In the genomic region with DNA sequence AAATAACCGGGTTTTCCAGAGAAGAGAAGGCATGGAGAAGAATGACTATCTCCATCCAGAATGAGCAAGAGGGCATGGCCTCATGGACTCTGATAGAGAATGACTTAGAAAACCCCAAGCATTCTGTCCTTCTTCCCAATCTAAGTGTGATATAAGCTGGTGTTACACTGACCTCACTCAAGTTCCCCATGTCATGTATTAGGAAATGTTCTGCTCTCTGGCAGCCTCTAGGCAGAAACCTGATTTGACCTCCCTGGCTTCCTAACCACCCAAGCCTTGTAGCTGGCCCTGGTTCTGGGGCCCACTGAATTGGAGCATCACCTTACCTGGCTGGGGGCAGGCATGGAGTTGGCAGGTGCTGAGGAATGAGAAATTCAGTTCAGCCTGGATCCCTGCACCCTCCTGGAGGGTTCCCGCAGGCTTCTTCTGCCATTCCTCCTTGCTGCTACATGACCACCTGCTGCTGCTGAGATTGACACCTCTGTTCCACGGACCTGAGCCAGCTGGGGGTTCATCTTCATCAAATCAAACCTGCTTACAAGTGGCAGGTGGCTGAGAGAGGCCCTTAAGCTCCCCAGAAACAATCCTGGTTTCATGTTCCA, we compare ENCODE assay signal across 16 cellular contexts. TPM values are rescaled to one million over a fixed set of nuclear protein-coding genes. Genes with fewer than 3 reads are reported as not detected.
DNase-seq lines count a peak whose midpoint lies in the region; ATAC-seq and TF ChIP-seq lines count a peak whose summit lies in the region.
"Had no signal": no experiment of that assay in that cellular context is flagged by ENCODE, and none has a peak within 500 bp of the region (broad histone marks: within the 10 kb centered on the region; RNA-seq: fewer than 3 reads in every experiment).

No MANE protein-coding gene starts in this region.

- H3K4me3 Mint-ChIP-seq in endodermal cell (no peak overlapping the region), progenitor cell of endocrine pancreas (ENCODE audit: low read depth) (no peak overlapping the region), T-helper 17 cell (no peak overlapping the region)
- H3K4me3 Mint-ChIP-seq: CD4-positive, CD25-positive, alpha-beta regulatory T cell had no signal

- H3K9me3 Mint-ChIP-seq in endodermal cell = no peaks in the 10 kb centered on the region
- H3K9me3 Mint-ChIP-seq in progenitor cell of endocrine pancreas (ENCODE audit: low read depth) = peaks cover 8% of the 10 kb centered on the region

- 63 to 70% methylated on average over 1 to 3 of the region's 3 CpGs for WGBS in endodermal cell (ENCODE audit: insufficient coverage in 1 of 2, insufficient read length in 1 of 2), 2 experiments

- ATAC-seq in T-helper 17 cell = no peak

- H3K27me3 Mint-ChIP-seq in endodermal cell (ENCODE audit: insufficient read depth) = peaks cover 8% of the 10 kb centered on the region
- H3K27me3 Mint-ChIP-seq in progenitor cell of endocrine pancreas = no peaks in the 10 kb centered on the region
- H3K27me3 Mint-ChIP-seq in T-helper 17 cell = peaks cover 6% of the 10 kb centered on the region

- no peak for TF ChIP-seq CTCF in endodermal cell (conservative IDR thresholded peaks at IDR 0.05)
- no peak for TF ChIP-seq CTCF in progenitor cell of endocrine pancreas (IDR thresholded peaks at IDR 0.05; ENCODE audit: unreplicated experiment)

- H3K36me3 Mint-ChIP-seq in endodermal cell (ENCODE audit: low read depth) (no peaks in the 10 kb centered on the region), progenitor cell of endocrine pancreas (ENCODE audit: insufficient read depth) (no peaks in the 10 kb centered on the region), T-helper 17 cell (ENCODE audit: low read depth) (peaks cover 6% of the 10 kb centered on the region)
- H3K36me3 Mint-ChIP-seq: CD4-positive, CD25-positive, alpha-beta regulatory T cell had no signal

- no peak overlapping the region for H3K27ac ChIP-seq in endodermal cell (ENCODE audit: low read depth, low read length)

- H3K4me3 ChIP-seq in endodermal cell (ENCODE audit: low read length) = no peak overlapping the region
- H3K4me3 ChIP-seq: MG63 had no signal

- no peaks in the 10 kb centered on the region for H3K36me3 ChIP-seq in endodermal cell (ENCODE audit: control insufficient read depth, insufficient read depth, low read length)
- H3K36me3 ChIP-seq: MG63 had no signal

- no peak overlapping the region for H3K9ac ChIP-seq in endodermal cell (ENCODE audit: extremely low read depth, low read length, poor library complexity, severe bottlenecking)

- H3K4me1 Mint-ChIP-seq in endodermal cell = no peaks in the 10 kb centered on the region
- peaks cover 3% of the 10 kb centered on the region for H3K4me1 Mint-ChIP-seq in progenitor cell of endocrine pancreas (ENCODE audit: low read depth)
- H3K4me1 Mint-ChIP-seq in T-helper 17 cell = peaks cover 9% of the 10 kb centered on the region

- peak; percentile 46 for DNase-seq in SKM-1 treated with dmso at 0.1 percent for 144 hours (lab: John Stamatoyannopoulos, UW; ENCODE audit: unreplicated experiment)
- DNase-seq in SKM-1 (lab: John Stamatoyannopoulos, UW; ENCODE audit: unreplicated experiment) = no peak
- DNase-seq in MV-4-11 (lab: John Stamatoyannopoulos, UW) = peak; percentile 25
- peak; percentile 74 for DNase-seq in endodermal cell
- DNase-seq in progenitor cell of endocrine pancreas (ENCODE audit: low spot score, unreplicated experiment) = no peak
- no peak for DNase-seq in NCI-H1048 (lab: John Stamatoyannopoulos, UW)
- DNase-seq in kidney tubule cell (ENCODE audit: low spot score) = no peak
- DNase-seq in T-helper 17 cell = no peak
- DNase-seq: Caco-2; CD4-positive, CD25-positive, alpha-beta regulatory T cell; DMS153; MG63; NCI-H187 treated with DMSO at 0.1 percent for 48 hours; NCI-H510A treated with DMSO at 0.1 percent for 48 hours; SHP77 treated with DMSO at 0.1 percent for 48 hours had no signal

- no peaks in the 10 kb centered on the region for H3K27me3 ChIP-seq in endodermal cell (ENCODE audit: control insufficient read depth, insufficient read depth, low read length, poor library complexity, severe bottlenecking)
- H3K27me3 ChIP-seq: MG63 had no signal

- H3K9me3 ChIP-seq in endodermal cell (ENCODE audit: control insufficient read depth, low read length) (no peaks in the 10 kb centered on the region), T-helper 17 cell (ENCODE audit: control insufficient read depth, low read length, poor library complexity, severe bottlenecking) (no peaks in the 10 kb centered on the region)
- H3K9me3 ChIP-seq: Caco-2 had no signal

- H3K27ac Mint-ChIP-seq in endodermal cell = no peak overlapping the region
- H3K27ac Mint-ChIP-seq in progenitor cell of endocrine pancreas = peak overlapping the region; percentile 58
- H3K27ac Mint-ChIP-seq in T-helper 17 cell = no peak overlapping the region
- H3K27ac Mint-ChIP-seq: CD4-positive, CD25-positive, alpha-beta regulatory T cell had no signal

- H3K4me1 ChIP-seq in endodermal cell (ENCODE audit: control insufficient read depth, insufficient read depth, low read length) = no peaks in the 10 kb centered on the region
- H3K4me1 ChIP-seq: Caco-2 had no signal

RNA-seq across cellular contexts. Expression of gene SIGLEC15, which starts 5.2 kb away (rescaled TPM):
- not detected for total RNA-seq in endodermal cell
- polyA plus RNA-seq in endodermal cell (2013, experiment 1 of 2) = not detected
- not detected for polyA plus RNA-seq in endodermal cell (2013, experiment 2 of 2)
- not detected in 2 replicates for total RNA-seq in progenitor cell of endocrine pancreas
- not detected for total RNA-seq in T-helper 17 cell
- total RNA-seq: Caco-2; CD4-positive, CD25-positive, alpha-beta regulatory T cell; OCI-LY7 had no signal

Comparison
In these comparisons a context has a peak if more than half of its experiments do, and no peak if none do; other contexts are left out.
1. DNase-seq: peak in SKM-1 treated with dmso at 0.1 percent for 144 hours (single experiment), MV-4-11 (single experiment) and endodermal cell (single experiment); none in SKM-1 (single experiment), progenitor cell of endocrine pancreas (single experiment), NCI-H1048 (single experiment), kidney tubule cell (single experiment) and T-helper 17 cell (0 of 3).